In genomic region chr2:133561045-133561852, GRCh38 we compare ENCODE assay signal across 8 cellular contexts. TPM values are rescaled to one million over a fixed set of nuclear protein-coding genes. Genes with fewer than 3 reads are reported as not detected.
DNase-seq lines count a peak whose midpoint lies in the region; ATAC-seq and TF ChIP-seq lines count a peak whose summit lies in the region.

No MANE protein-coding gene starts in this region.

- ATAC-seq in HG03175 (IDR thresholded peaks at IDR 0.05; ENCODE audit: unreplicated experiment): peak; percentile 59

- H3K4me1 ChIP-seq in OCI-LY3 (ENCODE audit: low read length): no peaks in the 10 kb centered on the region

- H3K27me3 Mint-ChIP-seq in osteocyte (ENCODE audit: unreplicated experiment): peaks cover 11% of the 10 kb centered on the region

- no peak overlapping the region for H3K4me3 Mint-ChIP-seq in osteocyte (ENCODE audit: unreplicated experiment)

- H3K4me2 ChIP-seq in OCI-LY3 (ENCODE audit: low read length): no peak overlapping the region

- peak; percentile 23 for DNase-seq in GM13977 (ENCODE audit: low spot score)
- DNase-seq in epidermal melanocyte (ENCODE audit: insufficient read length, low spot score): peak; percentile 33
- no peak for DNase-seq in osteocyte (ENCODE audit: extremely low spot score, unreplicated experiment)
- no peak for DNase-seq in NCI-H146 (lab: John Stamatoyannopoulos, UW)
- no peak for DNase-seq in activated T-cell treated with anti-CD3 and anti-CD28 coated beads for 4 hours
- DNase-seq in ecto neural progenitor cell (ENCODE audit: low spot score): no peak

- in situ Hi-C loops in GM13977 (cut with MboI; ENCODE audit: low pct_unique_long_range_greater_than_20kb, low sequenced_read_pairs, unreplicated experiment): no loop called here

- H3K4me3 ChIP-seq in OCI-LY3 (ENCODE audit: low read length): no peak overlapping the region

- TF ChIP-seq CTCF in GM13977 (IDR thresholded peaks at IDR 0.05; ENCODE audit: extremely low read depth, insufficient read depth, missing control alignments) (peak; percentile 66), OCI-LY3 (IDR thresholded peaks at IDR 0.05; ENCODE audit: low read depth, low read length) (peak; percentile 77), osteocyte (IDR thresholded peaks at IDR 0.05) (peak; percentile 76)

- no peaks in the 10 kb centered on the region for H3K9me3 Mint-ChIP-seq in osteocyte (ENCODE audit: unreplicated experiment)

- peaks cover 17% of the 10 kb centered on the region; the same call in 1 of the 2 replicates for H3K27me3 ChIP-seq in OCI-LY3 (ENCODE audit: low read depth, low read length)

- H3K27ac Mint-ChIP-seq in osteocyte (ENCODE audit: unreplicated experiment): no peak overlapping the region

- no peaks in the 10 kb centered on the region for H3K36me3 ChIP-seq in OCI-LY3 (replicated peaks; ENCODE audit: low read depth, low read length)

- no peaks in the 10 kb centered on the region for H4K20me1 ChIP-seq in OCI-LY3 (ENCODE audit: insufficient read depth, low read length)

- H3K27ac ChIP-seq in OCI-LY3 (ENCODE audit: low read length): no peak overlapping the region

- no peaks in the 10 kb centered on the region for H3K9me3 ChIP-seq in OCI-LY3 (ENCODE audit: insufficient read depth, low read length)

- no peak overlapping the region for H3K9ac ChIP-seq in OCI-LY3 (ENCODE audit: low read length)

- H2AFZ ChIP-seq in OCI-LY3 (ENCODE audit: low read depth, low read length): no peak overlapping the region

- H3K4me1 Mint-ChIP-seq in osteocyte (ENCODE audit: unreplicated experiment): no peaks in the 10 kb centered on the region

- H3K79me2 ChIP-seq in OCI-LY3 (ENCODE audit: low read length): no peaks in the 10 kb centered on the region

- H3K36me3 Mint-ChIP-seq in osteocyte (ENCODE audit: unreplicated experiment): no peaks in the 10 kb centered on the region

RNA-seq across cellular contexts. Expression of gene NCKAP5, which starts 7.0 kb away (rescaled TPM):
- total RNA-seq in osteocyte: 0.46 and 0.50 TPM in 2 replicates

Comparison
In these comparisons a context has a peak if more than half of its experiments do, and no peak if none do; other contexts are left out.
1. DNase-seq: peak in GM13977 (single experiment) and epidermal melanocyte (single experiment); none in osteocyte (single experiment), NCI-H146 (single experiment), activated T-cell treated with anti-CD3 and anti-CD28 coated beads for 4 hours (single experiment) and ecto neural progenitor cell (single experiment).
2. Peak in every context shown above with its lines, with median percentiles within 50 percentile points of each other: CTCF ChIP-seq.